Comparison of ENCODE assay signal across 8 cellular contexts in the genomic region with DNA sequence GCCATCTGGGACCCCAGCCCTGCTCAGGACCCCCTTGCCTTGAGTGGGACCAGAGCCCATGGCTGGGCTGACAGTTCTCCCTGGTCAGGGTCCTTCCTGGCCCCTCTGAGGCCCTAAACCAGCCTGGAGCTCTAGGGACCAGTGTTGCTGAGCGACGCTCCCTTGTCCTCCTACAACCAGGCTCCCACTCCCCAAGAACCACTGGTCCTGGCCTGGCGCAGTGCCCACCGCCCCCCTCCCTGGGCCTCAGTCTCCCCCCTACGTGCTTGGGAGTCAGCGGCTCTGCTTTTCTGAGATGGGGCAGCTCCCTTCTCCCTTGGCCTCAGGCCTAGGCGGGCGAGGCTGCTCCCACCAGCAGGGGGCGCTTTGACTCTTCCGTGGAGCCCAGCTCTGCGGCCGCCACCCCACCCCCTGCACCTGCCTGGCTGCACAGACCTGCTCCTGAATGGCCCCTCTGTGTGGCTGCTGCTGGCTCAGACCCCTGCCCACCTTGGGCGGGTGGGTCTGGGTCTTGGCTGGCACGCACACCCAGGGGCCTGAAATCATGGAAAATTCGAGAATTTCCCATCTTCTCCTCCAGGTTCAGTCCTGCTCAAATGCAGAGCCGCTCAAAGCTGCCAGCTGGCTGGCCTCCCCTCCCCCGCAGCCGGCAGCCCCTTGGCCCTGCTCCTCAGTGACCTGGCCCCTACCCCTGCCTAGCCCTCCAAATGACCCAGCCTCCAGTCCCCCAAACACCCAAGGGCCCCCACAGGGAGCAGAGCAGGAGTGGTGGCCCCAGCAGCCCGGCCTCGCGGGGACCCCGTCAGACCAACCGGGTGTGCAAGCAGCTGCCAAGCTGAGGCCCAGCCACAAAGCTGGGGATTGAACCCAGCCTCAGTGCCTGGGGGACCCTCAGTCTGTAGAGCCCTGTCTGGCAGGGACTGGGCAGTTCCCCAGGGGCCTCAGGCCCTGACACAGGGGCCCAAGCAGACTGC. TPM values are rescaled to one million over a fixed set of nuclear protein-coding genes. Genes with fewer than 3 reads are reported as not detected.
DNase-seq lines count a peak whose midpoint lies in the region; ATAC-seq and TF ChIP-seq lines count a peak whose summit lies in the region.

No MANE protein-coding gene starts in this region.

- ATAC-seq in HG03521 (IDR thresholded peaks at IDR 0.05; ENCODE audit: unreplicated experiment) (peak; percentile 53), PC-3 (peak; percentile 96)
- ATAC-seq in activated T-cell treated with anti-CD3 and anti-CD28 coated beads, Interleukin-2, amount 50 U/mL, for 4 hours = peak; percentile 92 to 97
- ATAC-seq in stimulated activated naive CD8-positive, alpha-beta T cell treated with anti-CD3 and anti-CD28 coated beads, Interleukin-15, Interleukin-2, amounts not matched to agents 100 U/mL and 50 U/mL, for 24 hours = peak; percentile 83

- H3K4me3 ChIP-seq in PC-3 (ENCODE audit: low read length) = no peak overlapping the region

- no peaks in the 10 kb centered on the region for H3K27me3 Mint-ChIP-seq in activated T-cell treated with anti-CD3 and anti-CD28 coated beads, Interleukin-2, amount 50 U/mL, for 4 hours (ENCODE audit: low read depth)
- no peaks in the 10 kb centered on the region for H3K27me3 Mint-ChIP-seq in neural crest cell (ENCODE audit: low read depth)

- no TSS peak for BruUV-seq in PC-3 (replicated peaks; lab: Mats Ljungman, UMichigan)

- H3K27ac Mint-ChIP-seq in neural crest cell (ENCODE audit: unreplicated experiment) = no peak overlapping the region

- POLR2A ChIA-PET in PC-3 (lab: Charles Lee; ENCODE audit: unreplicated experiment) = interaction anchor here (0.7 kb wide), 1 partner anchor 90 kb away, joined by 4 read pairs; no protein-coding TSS in a partner anchor

- H3K27me3 ChIP-seq in PC-3 (ENCODE audit: low read length) = no peaks in the 10 kb centered on the region; the same call in 1 of the 2 replicates

- DNase-seq in GM03348 (ENCODE audit: low spot score) (peak; percentile 93), PC-3 (peak; percentile 77), fibroblast of gingiva (ENCODE audit: low read depth) (peak; percentile 38), neural crest cell (ENCODE audit: low read depth, low spot score) (peak; percentile 86), GF-D8 (lab: John Stamatoyannopoulos, UW) (no peak)
- peak; percentile 83 for DNase-seq in activated T-cell treated with anti-CD3 and anti-CD28 coated beads, Interleukin-2, amount 50 U/mL, for 4 hours
- DNase-seq in stimulated activated naive CD8-positive, alpha-beta T cell treated with anti-CD3 and anti-CD28 coated beads, Interleukin-15, Interleukin-2, amounts not matched to agents 100 U/mL and 50 U/mL, for 24 hours = peak; percentile 90

- H3K4me1 Mint-ChIP-seq in activated T-cell treated with anti-CD3 and anti-CD28 coated beads, Interleukin-2, amount 50 U/mL, for 4 hours (ENCODE audit: low read depth) = peaks cover 5% of the 10 kb centered on the region
- H3K4me1 Mint-ChIP-seq in neural crest cell = no peaks in the 10 kb centered on the region

- H3K4me1 ChIP-seq in PC-3 (ENCODE audit: insufficient read depth, low read length) = no peaks in the 10 kb centered on the region

- H3K4me2 ChIP-seq in PC-3 (ENCODE audit: low read length) = no peak overlapping the region

- intact Hi-C loops in PC-3 (cut with micrococcal nuclease) = no loop called here

- no peaks in the 10 kb centered on the region for H3K36me3 Mint-ChIP-seq in activated T-cell treated with anti-CD3 and anti-CD28 coated beads, Interleukin-2, amount 50 U/mL, for 4 hours (ENCODE audit: insufficient read depth)
- H3K36me3 Mint-ChIP-seq in neural crest cell (ENCODE audit: low read depth) = no peaks in the 10 kb centered on the region

- no peaks in the 10 kb centered on the region for H3K9me2 ChIP-seq in PC-3 (replicated peaks; ENCODE audit: low read length)

- H4K20me1 ChIP-seq in PC-3 (ENCODE audit: low read length) = no peaks in the 10 kb centered on the region

- H3K36me3 ChIP-seq in PC-3 (ENCODE audit: low read depth, low read length) = no peaks in the 10 kb centered on the region

- H3K4me3 Mint-ChIP-seq in activated T-cell treated with anti-CD3 and anti-CD28 coated beads, Interleukin-2, amount 50 U/mL, for 4 hours = no peak overlapping the region
- H3K4me3 Mint-ChIP-seq in neural crest cell = no peak overlapping the region

- H2AFZ ChIP-seq in PC-3 (ENCODE audit: low read length) = no peak overlapping the region

- H3K9me3 ChIP-seq in PC-3 (ENCODE audit: low read length) = no peaks in the 10 kb centered on the region

- no peaks in the 10 kb centered on the region for H3K9me3 Mint-ChIP-seq in activated T-cell treated with anti-CD3 and anti-CD28 coated beads, Interleukin-2, amount 50 U/mL, for 4 hours
- H3K9me3 Mint-ChIP-seq in neural crest cell = no peaks in the 10 kb centered on the region

- no peaks in the 10 kb centered on the region for H3K79me2 ChIP-seq in PC-3 (ENCODE audit: low read length)

- no peaks in the 10 kb centered on the region for H3F3A ChIP-seq in PC-3 (ENCODE audit: low read length, unreplicated experiment)

- no peak overlapping the region for H3K9ac ChIP-seq in PC-3 (ENCODE audit: low read length)

- TF ChIP-seq CTCF in PC-3 (conservative IDR thresholded peaks at IDR 0.05; ENCODE audit: low read depth, low read length) = peak; percentile 83
- TF ChIP-seq CTCF in neural crest cell (conservative IDR thresholded peaks at IDR 0.05) = peak; percentile 95

- no peak overlapping the region for H3K27ac ChIP-seq in PC-3 (ENCODE audit: low read length)

- CTCF ChIA-PET in PC-3 (lab: Charles Lee) = interaction anchor here (0.6 to 1.3 kb wide), 10 partner anchors 23 to 272 kb away, joined by 3 to 28 read pairs (median 4); no protein-coding TSS in a partner anchor

RNA-seq across cellular contexts. Expression of a gene that starts 9.1 kb away (rescaled TPM):
- total RNA-seq in PC-3 (2014; rRNA removed) (not detected in 2 replicates), neural crest cell (not detected in 2 replicates)
- total RNA-seq in activated T-cell treated with anti-CD3 and anti-CD28 coated beads, Interleukin-2, amount 50 U/mL, for 4 hours = under 1 TPM in 2 of 3 donors, not detected in 1; 0.08 to 0.20 TPM

RNA-seq across cellular contexts. Expression of a gene that starts 29.7 kb away (rescaled TPM):
- total RNA-seq in PC-3 (2014; rRNA removed) (not detected in 2 replicates), neural crest cell (not detected in 2 replicates)
- total RNA-seq in activated T-cell treated with anti-CD3 and anti-CD28 coated beads, Interleukin-2, amount 50 U/mL, for 4 hours = 10 to 100 TPM; 34.6 to 71.7 (median 60.6) TPM

RNA-seq across cellular contexts. Expression of a gene that starts 37.0 kb away (rescaled TPM):
- total RNA-seq in PC-3 (2014; rRNA removed) = not detected in 2 replicates
- not detected for total RNA-seq in activated T-cell treated with anti-CD3 and anti-CD28 coated beads, Interleukin-2, amount 50 U/mL, for 4 hours
- total RNA-seq in neural crest cell = not detected in 2 replicates

RNA-seq across cellular contexts. Expression of a gene that starts 43.8 kb away (rescaled TPM):
- 0.55 TPM in 1 of 2 replicates, not detected in the other for total RNA-seq in PC-3 (2014; rRNA removed)
- not detected for total RNA-seq in activated T-cell treated with anti-CD3 and anti-CD28 coated beads, Interleukin-2, amount 50 U/mL, for 4 hours
- not detected in 2 replicates for total RNA-seq in neural crest cell

RNA-seq across cellular contexts. Expression of a gene that starts 47.8 kb away (rescaled TPM):
- total RNA-seq in PC-3 (2014; rRNA removed) (4.7 and 7.8 TPM in 2 replicates), neural crest cell (not detected in 2 replicates)
- not detected for total RNA-seq in activated T-cell treated with anti-CD3 and anti-CD28 coated beads, Interleukin-2, amount 50 U/mL, for 4 hours

Comparison
In these comparisons a context has a peak if more than half of its experiments do, and no peak if none do; other contexts are left out.
1. RNA of a gene that starts 29.7 kb away (total RNA-seq): 34.6 to 71.7 TPM in activated T-cell treated with anti-CD3 and anti-CD28 coated beads, Interleukin-2, amount 50 U/mL, for 4 hours; not detected in neural crest cell and not detected in PC-3; every median in the first group is over 10 times any median in the second.
2. Peak in every context shown above with its lines, with median percentiles within 50 percentile points of each other: ATAC-seq.